Comparison of ENCODE assay signal across 21 cellular contexts in the genomic region with DNA sequence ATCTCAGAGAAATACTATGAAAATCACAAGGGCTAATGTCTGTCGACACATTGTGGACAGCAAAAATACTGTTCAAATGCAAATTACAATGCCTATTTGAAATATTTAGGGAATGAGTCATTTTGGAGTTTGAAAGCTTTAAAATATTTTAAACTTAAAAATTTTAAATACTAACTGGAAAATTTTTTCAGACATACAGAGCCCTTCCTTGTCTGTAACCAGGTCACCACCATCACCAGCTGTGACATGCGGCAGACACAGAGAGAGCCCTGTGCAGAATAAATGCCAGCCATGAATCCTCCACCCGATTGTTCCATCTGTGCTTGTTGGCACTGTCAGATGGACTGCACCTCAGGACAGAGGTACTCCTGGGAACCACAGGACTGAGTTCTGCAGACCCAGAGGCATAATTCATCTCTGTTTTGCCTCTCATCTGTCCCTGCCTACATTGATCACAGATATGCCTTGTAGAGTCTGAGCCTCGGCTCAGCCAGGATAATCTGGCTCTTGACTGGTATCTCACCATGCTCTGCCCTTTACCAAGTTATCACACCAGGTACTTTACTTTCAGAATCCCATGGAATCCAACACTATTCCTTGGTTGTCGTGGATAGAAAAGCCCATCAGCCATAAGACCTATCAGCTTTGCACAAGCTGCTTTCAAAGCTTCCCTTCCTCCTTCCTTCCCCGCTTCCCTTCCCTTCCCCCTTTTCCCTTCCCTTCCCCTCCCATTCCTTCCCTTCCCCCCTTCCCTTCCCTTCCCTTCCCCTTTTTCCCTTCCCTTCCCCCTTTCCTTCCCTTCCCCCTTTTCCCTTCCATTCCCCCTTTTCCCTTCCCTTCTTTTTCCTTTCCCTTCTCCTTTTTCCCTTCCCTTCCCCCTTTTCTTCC.
A peak's percentile ranks its signal among the peaks of the same experiment; 100 is the strongest.
DNase-seq lines count a peak whose midpoint lies in the region; ATAC-seq and TF ChIP-seq lines count a peak whose summit lies in the region.
"Had no signal": no experiment of that assay in that cellular context is flagged by ENCODE, and none has a peak within 500 bp of the region (broad histone marks: within the 10 kb centered on the region; RNA-seq: fewer than 3 reads in every experiment).

No MANE protein-coding gene starts in this region.

- H3K36me3 ChIP-seq in A673 (ENCODE audit: insufficient read depth, low read length, poor library complexity, severe bottlenecking) (peaks cover 14% of the 10 kb centered on the region), HEK293 (ENCODE audit: control insufficient read depth in 2 of 2, insufficient read depth in 1 of 2, low read length in 2 of 2) (peaks cover 0 to 18% of the 10 kb centered on the region in 2 experiments; a peak in 1 of 3 replicates)
- H3K36me3 ChIP-seq: sigmoid colon had no signal

- H3K4me3 ChIP-seq in A673 (ENCODE audit: low read depth, low read length, poor library complexity, severe bottlenecking) = no peak overlapping the region
- H3K4me3 ChIP-seq in HEK293 (ENCODE audit: low read depth, low read length) = no peak overlapping the region
- H3K4me3 ChIP-seq: esophagus squamous epithelium, lung, sigmoid colon, SK-N-MC had no signal

- POLR2A ChIA-PET in A673 (lab: Charles Lee; ENCODE audit: low non-redundant PET) = no interaction called here
- POLR2A ChIA-PET in HEK293 (lab: Yijun Ruan, JAX) = no interaction called here

- ATAC-seq in GM19455 (IDR thresholded peaks at IDR 0.05; ENCODE audit: unreplicated experiment) = no peak
- ATAC-seq: activated naive CD8-positive, alpha-beta T cell treated with anti-CD3 and anti-CD28 coated beads, Interleukin-2, amount 50 U/mL, for 24 hours had no signal

- no peaks in the 10 kb centered on the region for H3K36me3 Mint-ChIP-seq in glutamatergic neuron (ENCODE audit: unreplicated experiment)
- H3K36me3 Mint-ChIP-seq: activated CD4-positive, alpha-beta memory T cell treated with anti-CD3 and anti-CD28 coated beads for 36 hours had no signal

- H3K27me3 Mint-ChIP-seq in glutamatergic neuron (ENCODE audit: unreplicated experiment) = peaks cover 5% of the 10 kb centered on the region
- H3K27me3 Mint-ChIP-seq: activated CD4-positive, alpha-beta memory T cell treated with anti-CD3 and anti-CD28 coated beads for 36 hours; dendritic cell treated with granulocyte-macrophage colony-stimulating factor and Interleukin-4, amounts not matched to agents 40 ng/mL and 50 ng/mL, for 4 days; type B pancreatic cell had no signal

- CTCF ChIA-PET in A673 (lab: Charles Lee) (interaction anchor here (0.7 kb wide), 1 partner anchor 1069 kb away, joined by 9 read pairs; no protein-coding TSS in a partner anchor), HEK293 (lab: Yijun Ruan, JAX) (interaction anchor here (0.6 kb wide), 1 partner anchor 22 kb away, joined by 3 read pairs; no protein-coding TSS in a partner anchor)

- DNase-seq in A673 (ENCODE audit: low spot score) (peak; percentile 20), amniotic epithelial cell (ENCODE audit: low read depth) (peak; percentile 14), glutamatergic neuron (no peak), germinal center (ENCODE audit: low spot score) (no peak), medulla oblongata (ENCODE audit: extremely low spot score) (no peak), RPMI8226 (no peak)
- DNase-seq: activated CD4-positive, alpha-beta memory T cell treated with anti-CD3 and anti-CD28 coated beads for 36 hours; activated naive CD8-positive, alpha-beta T cell treated with anti-CD3 and anti-CD28 coated beads, Interleukin-2, amount 50 U/mL, for 24 hours; Calu3; esophagus squamous epithelium; GOT3; NCI-H1092 treated with DMSO at 0.1 percent for 48 hours; sigmoid colon; stimulated activated CD4-positive, alpha-beta T cell treated with anti-CD3 and anti-CD28 coated beads, Interleukin-4, amount 100 ng/mL, for 24 hours had no signal

- TF ChIP-seq CTCF in A673 (conservative IDR thresholded peaks at IDR 0.05; ENCODE audit: low read depth, low read length) = no peak
- no peak for TF ChIP-seq CTCF in HEK293 (tag by site-specific recombination; IDR thresholded peaks at IDR 0.05)
- no peak for TF ChIP-seq CTCF in glutamatergic neuron (IDR thresholded peaks at IDR 0.05; ENCODE audit: partially characterized antibody, unreplicated experiment)

- peaks cover 4% of the 10 kb centered on the region for H3K9me3 Mint-ChIP-seq in glutamatergic neuron (ENCODE audit: unreplicated experiment)
- H3K9me3 Mint-ChIP-seq: activated CD4-positive, alpha-beta memory T cell treated with anti-CD3 and anti-CD28 coated beads for 36 hours; activated naive CD8-positive, alpha-beta T cell treated with anti-CD3 and anti-CD28 coated beads, Interleukin-2, amount 50 U/mL, for 24 hours; dendritic cell treated with granulocyte-macrophage colony-stimulating factor and Interleukin-4, amounts not matched to agents 40 ng/mL and 50 ng/mL, for 4 days; neural crest cell; type B pancreatic cell had no signal

- peaks cover 31% of the 10 kb centered on the region for H3K4me1 Mint-ChIP-seq in glutamatergic neuron (ENCODE audit: low read depth, unreplicated experiment)
- H3K4me1 Mint-ChIP-seq: activated naive CD8-positive, alpha-beta T cell treated with anti-CD3 and anti-CD28 coated beads, Interleukin-2, amount 50 U/mL, for 24 hours had no signal

- peak overlapping the region; percentile 94 for H3K27ac Mint-ChIP-seq in glutamatergic neuron (ENCODE audit: unreplicated experiment)
- H3K27ac Mint-ChIP-seq: activated CD4-positive, alpha-beta memory T cell treated with anti-CD3 and anti-CD28 coated beads for 36 hours; activated naive CD8-positive, alpha-beta T cell treated with anti-CD3 and anti-CD28 coated beads, Interleukin-2, amount 50 U/mL, for 24 hours; dendritic cell treated with granulocyte-macrophage colony-stimulating factor and Interleukin-4, amounts not matched to agents 40 ng/mL and 50 ng/mL, for 4 days; type B pancreatic cell had no signal

- H3K9me3 ChIP-seq in A673 (ENCODE audit: low read depth, low read length, poor library complexity, severe bottlenecking) (no peaks in the 10 kb centered on the region), HEK293 (ENCODE audit: control insufficient read depth, insufficient read depth, low read depth, low read length) (no peaks in the 10 kb centered on the region)
- H3K9me3 ChIP-seq: esophagus squamous epithelium, sigmoid colon had no signal

- intact Hi-C loops in A673 (cut with micrococcal nuclease; ENCODE audit: unreplicated experiment) = no loop called here

- H3K27me3 ChIP-seq in A673 (replicated peaks; ENCODE audit: insufficient read depth, low read depth, low read length, poor library complexity) = no peaks in the 10 kb centered on the region
- H3K27me3 ChIP-seq: esophagus squamous epithelium, sigmoid colon had no signal

- no TSS peak for BruUV-seq in A673 (replicated peaks; lab: Mats Ljungman, UMichigan)

- H3K4me1 ChIP-seq in A673 (ENCODE audit: insufficient read depth, low read length, poor library complexity, severe bottlenecking) (peaks cover 19% of the 10 kb centered on the region), HEK293 (ENCODE audit: control insufficient read depth, insufficient read depth, low read length) (0 out of 2 replicates have a peak, but pooled peaks cover 2% of the 10 kb centered on the region)
- H3K4me1 ChIP-seq: sigmoid colon had no signal

- H3K27ac ChIP-seq in A673 (ENCODE audit: low read depth, low read length, poor library complexity, severe bottlenecking) = no peak overlapping the region
- H3K27ac ChIP-seq in HEK293 (ENCODE audit: extremely low read depth, low read depth, low read length) = no peak overlapping the region
- H3K27ac ChIP-seq: sigmoid colon, SK-N-MC had no signal

- peak overlapping the region; percentile 77 for H3K4me3 Mint-ChIP-seq in glutamatergic neuron (ENCODE audit: unreplicated experiment)
- H3K4me3 Mint-ChIP-seq: activated CD4-positive, alpha-beta memory T cell treated with anti-CD3 and anti-CD28 coated beads for 36 hours; activated naive CD8-positive, alpha-beta T cell treated with anti-CD3 and anti-CD28 coated beads, Interleukin-2, amount 50 U/mL, for 24 hours; dendritic cell treated with granulocyte-macrophage colony-stimulating factor and Interleukin-4, amounts not matched to agents 40 ng/mL and 50 ng/mL, for 4 days; type B pancreatic cell had no signal

TF ChIP-seq in HEK293, 187 proteins besides CTCF, POLR2A, EP300 and RAD21 (continues in another document):
- TF ChIP-seq ZNF510 (tag by site-specific recombination; IDR thresholded peaks at IDR 0.05; ENCODE audit: insufficient replicate concordance) = no peak
- no peak for TF ChIP-seq ZNF670 (tag by site-specific recombination; IDR thresholded peaks at IDR 0.05; ENCODE audit: low read depth)
- no peak for TF ChIP-seq ZNF274 (IDR thresholded peaks at IDR 0.05; ENCODE audit: low read length)
- no peak for TF ChIP-seq ZNF274 (tag by site-specific recombination; IDR thresholded peaks at IDR 0.05; ENCODE audit: borderline replicate concordance)
- TF ChIP-seq ZFHX2 (tag by site-specific recombination; conservative IDR thresholded peaks at IDR 0.05) = 0 out of 2 replicates have a peak, but pooled peaks have one; percentile 1
- TF ChIP-seq AEBP2 (tag by site-specific recombination; IDR thresholded peaks at IDR 0.05; ENCODE audit: borderline replicate concordance) = no peak
- TF ChIP-seq REPIN1 (tag by site-specific recombination; IDR thresholded peaks at IDR 0.05; ENCODE audit: low read depth) = no peak
- TF ChIP-seq ZNF366 (tag by site-specific recombination; conservative IDR thresholded peaks at IDR 0.05) = peak; percentile 53
- no peak for TF ChIP-seq ZNF621 (tag by site-specific recombination; IDR thresholded peaks at IDR 0.05)
- no peak for TF ChIP-seq ZNF311 (tag by site-specific recombination; IDR thresholded peaks at IDR 0.05; ENCODE audit: borderline replicate concordance)

Comparison
In these comparisons a context has a peak if more than half of its experiments do, and no peak if none do; other contexts are left out.
1. DNase-seq: peak in A673 (single experiment) and amniotic epithelial cell (single experiment); none in glutamatergic neuron (single experiment), germinal center (single experiment), medulla oblongata (single experiment) and RPMI8226 (single experiment).